ENCODE assay signal across 1 cellular context in the genomic region with DNA sequence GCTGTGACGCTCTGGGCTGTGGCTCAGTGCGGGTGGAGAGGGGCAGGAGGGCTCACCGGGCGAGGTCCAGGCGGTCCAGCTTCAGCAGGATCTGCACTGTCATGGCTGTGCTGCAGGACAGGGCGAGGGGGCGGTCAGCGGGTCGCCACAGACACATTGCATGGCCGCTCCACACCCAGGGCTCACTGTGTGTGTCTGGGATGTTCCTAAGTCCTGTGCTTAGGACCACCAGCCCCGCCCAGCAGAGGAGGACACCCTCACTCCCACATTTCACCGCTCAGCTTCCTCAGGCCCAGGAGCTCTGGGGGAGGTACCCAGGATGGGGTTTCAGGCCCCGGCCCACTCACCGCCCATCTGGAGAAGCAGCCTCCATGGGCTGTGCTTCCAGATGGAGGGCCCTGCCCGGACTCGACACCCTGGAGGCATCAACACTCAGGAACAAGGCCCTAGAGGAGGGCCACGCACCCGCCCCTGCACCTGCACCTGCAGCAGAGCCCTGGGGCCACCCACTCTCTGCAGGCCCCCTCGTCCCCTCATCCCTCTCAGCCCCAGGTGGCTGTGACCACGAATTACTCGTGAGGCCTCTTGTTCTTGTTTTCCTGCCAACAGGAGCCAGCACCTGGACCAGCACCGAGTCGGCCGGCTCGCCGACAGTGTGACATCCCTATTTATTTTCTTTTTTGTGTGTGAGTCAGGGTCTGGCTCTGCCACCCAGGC.
TF ChIP-seq lines count a peak whose summit lies in the region.

No MANE protein-coding gene starts in this region.

TF ChIP-seq in GM23338, 12 proteins besides CTCF, POLR2A, EP300 and RAD21:
- TF ChIP-seq STAT1 (IDR thresholded peaks at IDR 0.05; ENCODE audit: unreplicated experiment) (no peak), ZNF114 (CRISPR knock-in tag; IDR thresholded peaks at IDR 0.05) (no peak), EZH2phosphoT487 (IDR thresholded peaks at IDR 0.05; ENCODE audit: unreplicated experiment) (no peak)
